In genomic region chr6:49082611-49083010, GRCh38 we compare ENCODE assay signal across 16 cellular contexts.
DNase-seq lines count a peak whose midpoint lies in the region; ATAC-seq, FAIRE-seq and TF ChIP-seq lines count a peak whose summit lies in the region.
"Had no signal": no experiment of that assay in that cellular context is flagged by ENCODE, and none has a peak within 500 bp of the region (broad histone marks: within the 10 kb centered on the region; RNA-seq: fewer than 3 reads in every experiment).

No MANE protein-coding gene starts in this region.

- H3K4ac ChIP-seq in mesenchymal stem cell (ENCODE audit: low read depth in 1 of 2, low read length in 2 of 2) = no peak overlapping the region

- H3K14ac ChIP-seq in mesenchymal stem cell (ENCODE audit: low read length in 2 of 2) = no peak overlapping the region

- H4K20me1 ChIP-seq in mammary epithelial cell (ENCODE audit: insufficient read depth, low read length) = no peaks in the 10 kb centered on the region
- no peaks in the 10 kb centered on the region for H4K20me1 ChIP-seq in PC-3 (ENCODE audit: low read length)
- H4K20me1 ChIP-seq in neural progenitor cell (ENCODE audit: low read depth) = no peaks in the 10 kb centered on the region
- H4K20me1 ChIP-seq: BLaER1 treated with 17β-estradiol and CSF1 and Interleukin-3, amounts not matched to agents 10 nM and 100 nM had no signal

- no peak overlapping the region for H3K4me3 Mint-ChIP-seq in MCF 10A (ENCODE audit: unreplicated experiment)
- no peak overlapping the region for H3K4me3 Mint-ChIP-seq in activated CD4-positive, alpha-beta memory T cell treated with anti-CD3 and anti-CD28 coated beads for 36 hours
- H3K4me3 Mint-ChIP-seq in neural progenitor cell = no peak overlapping the region
- H3K4me3 Mint-ChIP-seq: CD4-positive, CD25-positive, alpha-beta regulatory T cell had no signal

- H3K27me3 ChIP-seq in mammary epithelial cell (ENCODE audit: insufficient read depth, low read length) = no peaks in the 10 kb centered on the region
- H3K27me3 ChIP-seq in PC-3 (ENCODE audit: low read length) = no peaks in the 10 kb centered on the region
- no peaks in the 10 kb centered on the region for H3K27me3 ChIP-seq in bronchial epithelial cell (ENCODE audit: control insufficient read depth, insufficient read depth, low read length)
- H3K27me3 ChIP-seq in mesenchymal stem cell (ENCODE audit: control insufficient read depth in 1 of 2, insufficient read depth in 1 of 2, low read length in 2 of 2) = no peaks in the 10 kb centered on the region
- no peaks in the 10 kb centered on the region for H3K27me3 ChIP-seq in neural progenitor cell
- H3K27me3 ChIP-seq: BLaER1 treated with 17β-estradiol and CSF1 and Interleukin-3, amounts not matched to agents 10 nM and 100 nM had no signal

- H3K79me2 ChIP-seq in mammary epithelial cell (ENCODE audit: insufficient read depth, low read length) = no peaks in the 10 kb centered on the region
- no peaks in the 10 kb centered on the region for H3K79me2 ChIP-seq in PC-3 (ENCODE audit: low read length)
- no peaks in the 10 kb centered on the region for H3K79me2 ChIP-seq in neural progenitor cell (ENCODE audit: low read depth)

- intact Hi-C loops in mammary epithelial cell (cut with micrococcal nuclease) (no loop called here), MCF 10A (cut with micrococcal nuclease) (no loop called here), PC-3 (cut with micrococcal nuclease) (no loop called here)
- intact Hi-C loops in activated CD4-positive, alpha-beta memory T cell treated with anti-CD3 and anti-CD28 coated beads for 36 hours (cut with micrococcal nuclease) = no loop called here

- no peaks in the 10 kb centered on the region for H3F3A ChIP-seq in PC-3 (ENCODE audit: low read length, unreplicated experiment)
- no peaks in the 10 kb centered on the region for H3F3A ChIP-seq in neural progenitor cell (ENCODE audit: low read depth)

- H2AK5ac ChIP-seq in mesenchymal stem cell (ENCODE audit: low read length, severe bottlenecking) = no peak overlapping the region

- H3K4me2 ChIP-seq in mammary epithelial cell (ENCODE audit: insufficient read depth, low read depth, low read length) (no peak overlapping the region), PC-3 (ENCODE audit: low read length) (no peak overlapping the region), mesenchymal stem cell (ENCODE audit: low read length, poor library complexity, severe bottlenecking) (no peak overlapping the region), neural progenitor cell (no peak overlapping the region)
- H3K4me2 ChIP-seq: BLaER1 treated with 17β-estradiol and CSF1 and Interleukin-3, amounts not matched to agents 10 nM and 100 nM had no signal

- H2BK12ac ChIP-seq in mesenchymal stem cell (ENCODE audit: low read length in 2 of 2) = no peak overlapping the region

- no peak for FAIRE-seq in bronchial epithelial cell (lab: Jason Lieb, UNC)
- FAIRE-seq: GM12891 had no signal

- no peak overlapping the region for H3K4me3 ChIP-seq in mammary epithelial cell (replicated peaks in 1 of 3; ENCODE audit: insufficient read depth in 1 of 3, low read depth in 2 of 3, low read length in 3 of 3)
- H3K4me3 ChIP-seq in PC-3 (ENCODE audit: low read length) = no peak overlapping the region
- H3K4me3 ChIP-seq in bronchial epithelial cell (ENCODE audit: low read depth, low read length) = no peak overlapping the region
- no peak overlapping the region for H3K4me3 ChIP-seq in mesenchymal stem cell (ENCODE audit: insufficient read depth in 1 of 2, low read depth in 1 of 2, low read length in 2 of 2)
- no peak overlapping the region for H3K4me3 ChIP-seq in neural progenitor cell
- H3K4me3 ChIP-seq: BLaER1 treated with 17β-estradiol and CSF1 and Interleukin-3, amounts not matched to agents 10 nM and 100 nM; GM23248 had no signal

- H3K18ac ChIP-seq in mesenchymal stem cell (ENCODE audit: low read depth in 1 of 2, low read length in 2 of 2) = no peak overlapping the region

- no peak overlapping the region for H2BK120ac ChIP-seq in mesenchymal stem cell (ENCODE audit: low read depth, low read length)

- no peak overlapping the region for H4K8ac ChIP-seq in mesenchymal stem cell (ENCODE audit: low read length)

- no peak overlapping the region for H3K23ac ChIP-seq in mesenchymal stem cell (ENCODE audit: low read length in 2 of 2)

- TF ChIP-seq CTCF in mammary epithelial cell (conservative IDR thresholded peaks at IDR 0.05 in 1 of 2, IDR thresholded peaks at IDR 0.05 in 1 of 2; ENCODE audit: extremely low read depth in 1 of 2, insufficient read depth in 1 of 2, low read depth in 1 of 2, low read length in 2 of 2) = no peak
- TF ChIP-seq CTCF in MCF 10A (IDR thresholded peaks at IDR 0.05; ENCODE audit: unreplicated experiment) = no peak
- no peak for TF ChIP-seq CTCF in PC-3 (conservative IDR thresholded peaks at IDR 0.05; ENCODE audit: low read depth, low read length)
- TF ChIP-seq CTCF in bronchial epithelial cell (IDR thresholded peaks at IDR 0.05; ENCODE audit: insufficient read depth, low read length, severe bottlenecking) = no peak
- TF ChIP-seq CTCF in neural progenitor cell (IDR thresholded peaks at IDR 0.05) = no peak

- no peaks in the 10 kb centered on the region for H3K9me2 ChIP-seq in PC-3 (replicated peaks; ENCODE audit: low read length)

- CTCF ChIA-PET in mammary epithelial cell (lab: Charles Lee; ENCODE audit: low non-redundant PET) = no interaction called here
- CTCF ChIA-PET in MCF 10A (lab: Yijun Ruan, JAX) = no interaction called here
- CTCF ChIA-PET in PC-3 (lab: Charles Lee) = no interaction called here
- CTCF ChIA-PET in activated CD4-positive, alpha-beta memory T cell treated with anti-CD3 and anti-CD28 coated beads for 36 hours (lab: Charles Lee) = no interaction called here

- H3K36me3 Mint-ChIP-seq in MCF 10A (ENCODE audit: insufficient read depth, unreplicated experiment) (peaks cover 6% of the 10 kb centered on the region), neural progenitor cell (no peaks in the 10 kb centered on the region)
- H3K36me3 Mint-ChIP-seq in activated CD4-positive, alpha-beta memory T cell treated with anti-CD3 and anti-CD28 coated beads for 36 hours = no peaks in the 10 kb centered on the region
- H3K36me3 Mint-ChIP-seq: CD4-positive, CD25-positive, alpha-beta regulatory T cell had no signal

- H2AFZ ChIP-seq in mammary epithelial cell (ENCODE audit: low read depth, low read length) (no peak overlapping the region), PC-3 (ENCODE audit: low read length) (no peak overlapping the region), mesenchymal stem cell (ENCODE audit: low read depth, low read length) (no peak overlapping the region), neural progenitor cell (replicated peaks) (no peak overlapping the region)
- H2AFZ ChIP-seq: GM23248 had no signal

- H3K36me3 ChIP-seq in mammary epithelial cell (ENCODE audit: insufficient read depth, low read length) = no peaks in the 10 kb centered on the region
- no peaks in the 10 kb centered on the region for H3K36me3 ChIP-seq in PC-3 (ENCODE audit: low read depth, low read length)
- no peaks in the 10 kb centered on the region for H3K36me3 ChIP-seq in bronchial epithelial cell (ENCODE audit: control insufficient read depth, insufficient read depth, low read length)
- H3K36me3 ChIP-seq in mesenchymal stem cell (ENCODE audit: control insufficient read depth in 1 of 2, insufficient read depth in 2 of 2, low read depth in 1 of 2, low read length in 2 of 2) = no peaks in the 10 kb centered on the region
- no peaks in the 10 kb centered on the region for H3K36me3 ChIP-seq in neural progenitor cell
- H3K36me3 ChIP-seq: BLaER1 treated with 17β-estradiol and CSF1 and Interleukin-3, amounts not matched to agents 10 nM and 100 nM had no signal

- H3K9me3 Mint-ChIP-seq in MCF 10A (ENCODE audit: unreplicated experiment) = no peaks in the 10 kb centered on the region
- H3K9me3 Mint-ChIP-seq in activated CD4-positive, alpha-beta memory T cell treated with anti-CD3 and anti-CD28 coated beads for 36 hours = peaks cover 4% of the 10 kb centered on the region
- H3K9me3 Mint-ChIP-seq in neural progenitor cell = no peaks in the 10 kb centered on the region

- POLR2A ChIA-PET in MCF 10A (lab: Yijun Ruan, JAX) = no interaction called here
- POLR2A ChIA-PET in PC-3 (lab: Charles Lee; ENCODE audit: unreplicated experiment) = no interaction called here
- POLR2A ChIA-PET in activated CD4-positive, alpha-beta memory T cell treated with anti-CD3 and anti-CD28 coated beads for 36 hours (lab: Charles Lee) = no interaction called here

- dilution Hi-C loops in mammary epithelial cell (cut with HindIII; ENCODE audit: low sequenced_read_pairs) = no loop called here

- DNase-seq in mammary epithelial cell (peak; percentile 60), MCF 10A (ENCODE audit: unreplicated experiment) (no peak), PC-3 (peak; percentile 19), bronchial epithelial cell (ENCODE audit: low read depth) (peak; percentile 53), mesenchymal stem cell (peak; percentile 25), neural progenitor cell (ENCODE audit: low spot score) (no peak), kidney tubule cell (ENCODE audit: low spot score) (no peak)
- no peak for DNase-seq in activated CD4-positive, alpha-beta memory T cell treated with anti-CD3 and anti-CD28 coated beads for 36 hours
- DNase-seq: AML-193; CD4-positive, CD25-positive, alpha-beta regulatory T cell; DMS53; GM23248; H7 had no signal

- WGBS in mammary epithelial cell (ENCODE audit: low coverage, missing lambda C conversion rate) = 65% methylated on average over 2 of the region's 2 CpGs
- WGBS in mesenchymal stem cell = no CpG with 5 or more reads among the region's 2 CpGs

- no peak overlapping the region for H2BK15ac ChIP-seq in mesenchymal stem cell (ENCODE audit: low read depth, poor library complexity, severe bottlenecking)

- H3K79me1 ChIP-seq in mesenchymal stem cell (replicated peaks; ENCODE audit: low read length, poor library complexity, severe bottlenecking) = no peaks in the 10 kb centered on the region

- H3K27ac ChIP-seq in mammary epithelial cell (ENCODE audit: insufficient read depth, low read depth, low read length) = no peak overlapping the region
- H3K27ac ChIP-seq in PC-3 (ENCODE audit: low read length) = no peak overlapping the region
- H3K27ac ChIP-seq in mesenchymal stem cell (ENCODE audit: low read length, poor library complexity, severe bottlenecking) = no peak overlapping the region
- no peak overlapping the region for H3K27ac ChIP-seq in neural progenitor cell
- H3K27ac ChIP-seq: 22Rv1; BLaER1 treated with 17β-estradiol and CSF1 and Interleukin-3, amounts not matched to agents 10 nM and 100 nM; GM23248 had no signal

- H3K9me3 ChIP-seq in mammary epithelial cell (replicated peaks; ENCODE audit: insufficient read depth, low read length) (no peaks in the 10 kb centered on the region), PC-3 (ENCODE audit: low read length) (no peaks in the 10 kb centered on the region), mesenchymal stem cell (ENCODE audit: control insufficient read depth, low read length) (no peaks in the 10 kb centered on the region), neural progenitor cell (ENCODE audit: low read depth) (no peaks in the 10 kb centered on the region)
- H3K9me3 ChIP-seq: BLaER1 treated with 17β-estradiol and CSF1 and Interleukin-3, amounts not matched to agents 10 nM and 100 nM had no signal

- ATAC-seq in PC-3 = peak; percentile 63

- H4K91ac ChIP-seq in mesenchymal stem cell (ENCODE audit: low read length) = no peak overlapping the region

- H3K4me1 Mint-ChIP-seq in MCF 10A (ENCODE audit: insufficient read depth, unreplicated experiment) = no peaks in the 10 kb centered on the region
- no peaks in the 10 kb centered on the region for H3K4me1 Mint-ChIP-seq in activated CD4-positive, alpha-beta memory T cell treated with anti-CD3 and anti-CD28 coated beads for 36 hours (ENCODE audit: low read depth)
- no peaks in the 10 kb centered on the region for H3K4me1 Mint-ChIP-seq in neural progenitor cell
- H3K4me1 Mint-ChIP-seq: CD4-positive, CD25-positive, alpha-beta regulatory T cell had no signal

- H3K27ac Mint-ChIP-seq in MCF 10A (ENCODE audit: low read depth, unreplicated experiment) = no peak overlapping the region
- H3K27ac Mint-ChIP-seq in activated CD4-positive, alpha-beta memory T cell treated with anti-CD3 and anti-CD28 coated beads for 36 hours = no peak overlapping the region
- no peak overlapping the region for H3K27ac Mint-ChIP-seq in neural progenitor cell
- H3K27ac Mint-ChIP-seq: CD4-positive, CD25-positive, alpha-beta regulatory T cell had no signal

- H3K9ac ChIP-seq in mammary epithelial cell (ENCODE audit: insufficient read depth, low read length) (no peak overlapping the region), PC-3 (ENCODE audit: low read length) (no peak overlapping the region), mesenchymal stem cell (ENCODE audit: low read length) (no peak overlapping the region), neural progenitor cell (no peak overlapping the region)
- H3K9ac ChIP-seq: BLaER1 treated with 17β-estradiol and CSF1 and Interleukin-3, amounts not matched to agents 10 nM and 100 nM; GM23248 had no signal

- H2BK5ac ChIP-seq in mesenchymal stem cell (ENCODE audit: low read depth, low read length, poor library complexity, severe bottlenecking) = no peak overlapping the region

- H3K4me1 ChIP-seq in mammary epithelial cell (ENCODE audit: insufficient read depth, low read length) = no peaks in the 10 kb centered on the region
- no peaks in the 10 kb centered on the region for H3K4me1 ChIP-seq in PC-3 (ENCODE audit: insufficient read depth, low read length)
- H3K4me1 ChIP-seq in mesenchymal stem cell (ENCODE audit: control insufficient read depth, insufficient read depth, low read depth, low read length) = no peaks in the 10 kb centered on the region
- H3K4me1 ChIP-seq in neural progenitor cell = no peaks in the 10 kb centered on the region
- H3K4me1 ChIP-seq: BLaER1 treated with 17β-estradiol and CSF1 and Interleukin-3, amounts not matched to agents 10 nM and 100 nM had no signal

- BruUV-seq in mammary epithelial cell (replicated peaks; lab: Mats Ljungman, UMichigan) (no TSS peak), MCF 10A (replicated peaks; lab: Mats Ljungman, UMichigan) (no TSS peak), PC-3 (replicated peaks; lab: Mats Ljungman, UMichigan) (no TSS peak)

- in situ Hi-C loops in mammary epithelial cell (cut with MboI; ENCODE audit: low sequenced_read_pairs in 2 of 2) = no loop called here

- H3K27me3 Mint-ChIP-seq in MCF 10A (ENCODE audit: insufficient read depth, unreplicated experiment) = no peaks in the 10 kb centered on the region
- no peaks in the 10 kb centered on the region for H3K27me3 Mint-ChIP-seq in activated CD4-positive, alpha-beta memory T cell treated with anti-CD3 and anti-CD28 coated beads for 36 hours
- H3K27me3 Mint-ChIP-seq in neural progenitor cell (ENCODE audit: insufficient read depth, low read depth) = no peaks in the 10 kb centered on the region
- H3K27me3 Mint-ChIP-seq: CD4-positive, CD25-positive, alpha-beta regulatory T cell had no signal

Comparison
In these comparisons a context has a peak if more than half of its experiments do, and no peak if none do; other contexts are left out.
1. DNase-seq: peak in mammary epithelial cell (single experiment), PC-3 (single experiment), bronchial epithelial cell (single experiment) and mesenchymal stem cell (single experiment); none in MCF 10A (single experiment), activated CD4-positive, alpha-beta memory T cell treated with anti-CD3 and anti-CD28 coated beads for 36 hours (single experiment), neural progenitor cell (single experiment) and kidney tubule cell (single experiment).